Comparison of ENCODE assay signal across 1 cellular context in genomic region chr7:157386979-157387800, GRCh38.
TF ChIP-seq lines count a peak whose summit lies in the region.

No MANE protein-coding gene starts in this region.

TF ChIP-seq in K562, 482 proteins besides CTCF, POLR2A, EP300 and RAD21 (continued from another document and continues in another):
- TF ChIP-seq, protein P1, sequence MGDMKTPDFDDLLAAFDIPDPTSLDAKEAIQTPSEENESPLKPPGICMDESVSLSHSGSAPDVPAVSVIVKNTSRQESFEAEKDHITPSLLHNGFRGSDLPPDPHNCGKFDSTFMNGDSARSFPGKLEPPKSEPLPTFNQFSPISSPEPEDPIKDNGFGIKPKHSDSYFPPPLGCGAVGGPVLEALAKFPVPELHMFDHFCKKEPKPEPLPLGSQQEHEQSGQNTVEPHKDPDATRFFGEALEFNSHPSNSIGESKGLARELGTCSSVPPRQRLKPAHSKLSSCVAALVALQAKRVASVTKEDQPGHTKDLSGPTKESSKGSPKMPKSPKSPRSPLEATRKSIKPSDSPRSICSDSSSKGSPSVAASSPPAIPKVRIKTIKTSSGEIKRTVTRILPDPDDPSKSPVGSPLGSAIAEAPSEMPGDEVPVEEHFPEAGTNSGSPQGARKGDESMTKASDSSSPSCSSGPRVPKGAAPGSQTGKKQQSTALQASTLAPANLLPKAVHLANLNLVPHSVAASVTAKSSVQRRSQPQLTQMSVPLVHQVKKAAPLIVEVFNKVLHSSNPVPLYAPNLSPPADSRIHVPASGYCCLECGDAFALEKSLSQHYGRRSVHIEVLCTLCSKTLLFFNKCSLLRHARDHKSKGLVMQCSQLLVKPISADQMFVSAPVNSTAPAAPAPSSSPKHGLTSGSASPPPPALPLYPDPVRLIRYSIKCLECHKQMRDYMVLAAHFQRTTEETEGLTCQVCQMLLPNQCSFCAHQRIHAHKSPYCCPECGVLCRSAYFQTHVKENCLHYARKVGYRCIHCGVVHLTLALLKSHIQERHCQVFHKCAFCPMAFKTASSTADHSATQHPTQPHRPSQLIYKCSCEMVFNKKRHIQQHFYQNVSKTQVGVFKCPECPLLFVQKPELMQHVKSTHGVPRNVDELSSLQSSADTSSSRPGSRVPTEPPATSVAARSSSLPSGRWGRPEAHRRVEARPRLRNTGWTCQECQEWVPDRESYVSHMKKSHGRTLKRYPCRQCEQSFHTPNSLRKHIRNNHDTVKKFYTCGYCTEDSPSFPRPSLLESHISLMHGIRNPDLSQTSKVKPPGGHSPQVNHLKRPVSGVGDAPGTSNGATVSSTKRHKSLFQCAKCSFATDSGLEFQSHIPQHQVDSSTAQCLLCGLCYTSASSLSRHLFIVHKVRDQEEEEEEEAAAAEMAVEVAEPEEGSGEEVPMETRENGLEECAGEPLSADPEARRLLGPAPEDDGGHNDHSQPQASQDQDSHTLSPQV (IDR thresholded peaks at IDR 0.05): peak; percentile 97
- no peak for TF ChIP-seq RBFOX2 (IDR thresholded peaks at IDR 0.05; ENCODE audit: low read depth, low read length)
- TF ChIP-seq TEAD4 (IDR thresholded peaks at IDR 0.05; ENCODE audit: low read length): peak; percentile 87
- TF ChIP-seq TEAD4 (CRISPR knock-in tag; IDR thresholded peaks at IDR 0.05; ENCODE audit: borderline replicate concordance): peak; percentile 63; the same call in 1 of the 2 replicates
- TF ChIP-seq, protein P2, sequence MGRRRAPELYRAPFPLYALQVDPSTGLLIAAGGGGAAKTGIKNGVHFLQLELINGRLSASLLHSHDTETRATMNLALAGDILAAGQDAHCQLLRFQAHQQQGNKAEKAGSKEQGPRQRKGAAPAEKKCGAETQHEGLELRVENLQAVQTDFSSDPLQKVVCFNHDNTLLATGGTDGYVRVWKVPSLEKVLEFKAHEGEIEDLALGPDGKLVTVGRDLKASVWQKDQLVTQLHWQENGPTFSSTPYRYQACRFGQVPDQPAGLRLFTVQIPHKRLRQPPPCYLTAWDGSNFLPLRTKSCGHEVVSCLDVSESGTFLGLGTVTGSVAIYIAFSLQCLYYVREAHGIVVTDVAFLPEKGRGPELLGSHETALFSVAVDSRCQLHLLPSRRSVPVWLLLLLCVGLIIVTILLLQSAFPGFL (CRISPR knock-in tag; IDR thresholded peaks at IDR 0.05): no peak
- no peak for TF ChIP-seq CGGBP1 (CRISPR knock-in tag; IDR thresholded peaks at IDR 0.05)
- TF ChIP-seq CBX8 (IDR thresholded peaks at IDR 0.05; ENCODE audit: borderline replicate concordance, extremely low read depth, low read depth, low read length, poor library complexity, severe bottlenecking): no peak
- TF ChIP-seq ZNF586 (CRISPR knock-in tag; conservative IDR thresholded peaks at IDR 0.05): no peak
- peak; percentile 91 for TF ChIP-seq ELF1 (tag; IDR thresholded peaks at IDR 0.05)
- TF ChIP-seq CHCHD3 (CRISPR knock-in tag; IDR thresholded peaks at IDR 0.05): no peak
- TF ChIP-seq RBM22 (IDR thresholded peaks at IDR 0.05; ENCODE audit: low read depth, low read length, poor library complexity, severe bottlenecking): no peak
- TF ChIP-seq SMAD3 (CRISPR knock-in tag; conservative IDR thresholded peaks at IDR 0.05): no peak; the same call in 1 of the 2 replicates
- TF ChIP-seq ZNF3 (CRISPR knock-in tag; IDR thresholded peaks at IDR 0.05): no peak
- TF ChIP-seq XRCC5 (IDR thresholded peaks at IDR 0.05; ENCODE audit: low read depth, low read length): peak; percentile 97
- no peak for TF ChIP-seq RBM25 (IDR thresholded peaks at IDR 0.05; ENCODE audit: low read depth, low read length, severe bottlenecking)
- no peak for TF ChIP-seq ZFP30 (CRISPR knock-in tag; IDR thresholded peaks at IDR 0.05; ENCODE audit: borderline replicate concordance)
- TF ChIP-seq ZNF589 (CRISPR knock-in tag; IDR thresholded peaks at IDR 0.05; ENCODE audit: low read depth): no peak
- peak; percentile 70; the same call in 1 of the 2 replicates for TF ChIP-seq MYNN (IDR thresholded peaks at IDR 0.05)
- TF ChIP-seq MYNN (CRISPR knock-in tag; IDR thresholded peaks at IDR 0.05): no peak
- TF ChIP-seq ATF2 (CRISPR knock-in tag; IDR thresholded peaks at IDR 0.05): no peak
- no peak for TF ChIP-seq KLF13 (tag; IDR thresholded peaks at IDR 0.05; ENCODE audit: borderline replicate concordance, low read depth)
- no peak for TF ChIP-seq CBFA2T2 (conservative IDR thresholded peaks at IDR 0.05)
- TF ChIP-seq ZNF124 (CRISPR knock-in tag; IDR thresholded peaks at IDR 0.05): no peak
- no peak for TF ChIP-seq XRCC3 (IDR thresholded peaks at IDR 0.05)
- TF ChIP-seq AFF1 (IDR thresholded peaks at IDR 0.05; ENCODE audit: low read depth in 1 of 2, partially characterized antibody in 2 of 2): no peak
- TF ChIP-seq, protein P3, sequence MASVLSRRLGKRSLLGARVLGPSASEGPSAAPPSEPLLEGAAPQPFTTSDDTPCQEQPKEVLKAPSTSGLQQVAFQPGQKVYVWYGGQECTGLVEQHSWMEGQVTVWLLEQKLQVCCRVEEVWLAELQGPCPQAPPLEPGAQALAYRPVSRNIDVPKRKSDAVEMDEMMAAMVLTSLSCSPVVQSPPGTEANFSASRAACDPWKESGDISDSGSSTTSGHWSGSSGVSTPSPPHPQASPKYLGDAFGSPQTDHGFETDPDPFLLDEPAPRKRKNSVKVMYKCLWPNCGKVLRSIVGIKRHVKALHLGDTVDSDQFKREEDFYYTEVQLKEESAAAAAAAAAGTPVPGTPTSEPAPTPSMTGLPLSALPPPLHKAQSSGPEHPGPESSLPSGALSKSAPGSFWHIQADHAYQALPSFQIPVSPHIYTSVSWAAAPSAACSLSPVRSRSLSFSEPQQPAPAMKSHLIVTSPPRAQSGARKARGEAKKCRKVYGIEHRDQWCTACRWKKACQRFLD (CRISPR knock-in tag; IDR thresholded peaks at IDR 0.05): no peak
- TF ChIP-seq SMARCB1 (IDR thresholded peaks at IDR 0.05; ENCODE audit: insufficient read length, low read depth): no peak
- TF ChIP-seq NBN (IDR thresholded peaks at IDR 0.05; ENCODE audit: low read depth): peak; percentile 45; the same call in 1 of the 2 replicates
- TF ChIP-seq ZFP91 (CRISPR knock-in tag; IDR thresholded peaks at IDR 0.05): peak; percentile 60; the same call in 1 of the 2 replicates
- no peak for TF ChIP-seq STAT5B (CRISPR knock-in tag; IDR thresholded peaks at IDR 0.05)
- peak; percentile 74 for TF ChIP-seq GABPB1 (CRISPR knock-in tag; IDR thresholded peaks at IDR 0.05)
- TF ChIP-seq BCOR (IDR thresholded peaks at IDR 0.05): peak; percentile 8; the same call in 1 of the 2 replicates
- no peak for TF ChIP-seq ZNF583 (CRISPR knock-in tag; IDR thresholded peaks at IDR 0.05)
- peak; percentile 88; the same call in 1 of the 2 replicates for TF ChIP-seq TEAD2 (tag; IDR thresholded peaks at IDR 0.05)
- no peak for TF ChIP-seq TCF7L2 (IDR thresholded peaks at IDR 0.05; ENCODE audit: low read depth, low read length)
- peak; percentile 56 for TF ChIP-seq NEUROD1 (IDR thresholded peaks at IDR 0.05; ENCODE audit: borderline replicate concordance, low read depth, low read length, partially characterized antibody)
- no peak for TF ChIP-seq SAFB (IDR thresholded peaks at IDR 0.05; ENCODE audit: borderline replicate concordance, low read depth, low read length)
- 0 out of 2 replicates have a peak, but pooled peaks have one; percentile 46 for TF ChIP-seq ZNF644 (tag; IDR thresholded peaks at IDR 0.05; ENCODE audit: low read depth)
- peak; percentile 58; the same call in 1 of the 2 replicates for TF ChIP-seq ELF4 (CRISPR knock-in tag; IDR thresholded peaks at IDR 0.05)
- TF ChIP-seq ZNF165 (CRISPR knock-in tag; IDR thresholded peaks at IDR 0.05; ENCODE audit: borderline replicate concordance): no peak
- no peak for TF ChIP-seq ZNF76 (CRISPR knock-in tag; IDR thresholded peaks at IDR 0.05; ENCODE audit: borderline replicate concordance)
- no peak for TF ChIP-seq RBM15 (IDR thresholded peaks at IDR 0.05; ENCODE audit: insufficient read depth, low read length)
- TF ChIP-seq IRF9 (tag; IDR thresholded peaks at IDR 0.05): 0 out of 2 replicates have a peak, but pooled peaks have one; percentile 44
- no peak for TF ChIP-seq NFXL1 (CRISPR knock-in tag; IDR thresholded peaks at IDR 0.05)
- no peak for TF ChIP-seq CAMTA2 (CRISPR knock-in tag; conservative IDR thresholded peaks at IDR 0.05)
- peak; percentile 58 for TF ChIP-seq NCOR1 (IDR thresholded peaks at IDR 0.05)
- TF ChIP-seq, protein P4, sequence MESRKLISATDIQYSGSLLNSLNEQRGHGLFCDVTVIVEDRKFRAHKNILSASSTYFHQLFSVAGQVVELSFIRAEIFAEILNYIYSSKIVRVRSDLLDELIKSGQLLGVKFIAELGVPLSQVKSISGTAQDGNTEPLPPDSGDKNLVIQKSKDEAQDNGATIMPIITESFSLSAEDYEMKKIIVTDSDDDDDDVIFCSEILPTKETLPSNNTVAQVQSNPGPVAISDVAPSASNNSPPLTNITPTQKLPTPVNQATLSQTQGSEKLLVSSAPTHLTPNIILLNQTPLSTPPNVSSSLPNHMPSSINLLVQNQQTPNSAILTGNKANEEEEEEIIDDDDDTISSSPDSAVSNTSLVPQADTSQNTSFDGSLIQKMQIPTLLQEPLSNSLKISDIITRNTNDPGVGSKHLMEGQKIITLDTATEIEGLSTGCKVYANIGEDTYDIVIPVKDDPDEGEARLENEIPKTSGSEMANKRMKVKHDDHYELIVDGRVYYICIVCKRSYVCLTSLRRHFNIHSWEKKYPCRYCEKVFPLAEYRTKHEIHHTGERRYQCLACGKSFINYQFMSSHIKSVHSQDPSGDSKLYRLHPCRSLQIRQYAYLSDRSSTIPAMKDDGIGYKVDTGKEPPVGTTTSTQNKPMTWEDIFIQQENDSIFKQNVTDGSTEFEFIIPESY (CRISPR knock-in tag; IDR thresholded peaks at IDR 0.05): peak; percentile 92
- TF ChIP-seq CREB5 (CRISPR knock-in tag; IDR thresholded peaks at IDR 0.05): no peak
- TF ChIP-seq NR2C2 (CRISPR knock-in tag; IDR thresholded peaks at IDR 0.05): 0 out of 2 replicates have a peak, but pooled peaks have one; percentile 37
- TF ChIP-seq NR2C2 (tag; IDR thresholded peaks at IDR 0.05): no peak
